11 cellular contexts compared by ENCODE assay signal in the genomic region with DNA sequence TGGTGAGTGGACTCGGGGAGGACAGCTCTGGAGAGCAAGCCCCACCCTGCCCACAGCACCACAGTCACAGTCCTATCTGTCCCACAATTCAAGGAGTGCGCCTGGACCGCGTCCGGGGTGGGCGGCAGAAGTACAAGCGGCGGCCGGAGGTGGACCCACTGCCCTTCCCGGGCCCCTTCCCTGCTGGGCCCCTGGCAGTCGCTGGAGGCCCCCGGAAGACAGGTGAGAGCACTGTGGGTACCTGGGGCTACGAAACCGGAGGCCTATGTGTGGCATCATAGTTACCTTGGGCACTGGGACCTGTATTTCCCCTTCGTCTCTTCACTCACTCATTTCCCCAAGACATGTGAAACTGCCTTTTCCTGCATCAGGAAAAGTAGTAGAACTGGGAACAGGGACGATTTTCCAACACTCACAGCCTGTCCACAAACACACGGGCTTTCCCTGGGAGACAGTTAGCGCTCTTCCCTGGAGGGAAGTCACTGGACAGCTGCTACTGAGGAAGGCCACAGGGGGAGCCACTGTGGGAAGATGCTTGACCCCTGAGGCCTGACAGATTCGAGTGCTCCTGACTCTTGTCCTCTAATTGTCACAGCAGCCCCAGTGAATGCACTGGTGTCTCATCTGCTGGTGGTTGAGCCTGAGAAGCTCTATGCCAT. TPM values are rescaled to one million over a fixed set of nuclear protein-coding genes. Genes with fewer than 3 reads are reported as not detected.
DNase-seq lines count a peak whose midpoint lies in the region; ATAC-seq and TF ChIP-seq lines count a peak whose summit lies in the region.
"Had no signal": no experiment of that assay in that cellular context is flagged by ENCODE, and none has a peak within 500 bp of the region (broad histone marks: within the 10 kb centered on the region; RNA-seq: fewer than 3 reads in every experiment).

No MANE protein-coding gene starts in this region.

- POLR2A ChIA-PET in IMR-90 (lab: Charles Lee; ENCODE audit: unreplicated experiment) (no interaction called here), GM10248 (lab: Yijun Ruan, JAX) (no interaction called here)

- H2AFZ ChIP-seq in IMR-90 (replicated peaks; ENCODE audit: low read length, poor library complexity) = no peak overlapping the region
- H2AFZ ChIP-seq: PC-9 had no signal

- ATAC-seq in IMR-90 (ENCODE audit: low read depth) (no peak), gastrocnemius medialis (no peak), HG03469 (IDR thresholded peaks at IDR 0.05; ENCODE audit: unreplicated experiment) (no peak)

- intact Hi-C loops in IMR-90 (cut with micrococcal nuclease) = no loop called here
- intact Hi-C loops in colonic mucosa (cut with DNase I) = no loop called here
- intact Hi-C loops in gastrocnemius medialis (cut with DNase I; ENCODE audit: low total_unique reads) = no loop called here

- H2BK15ac ChIP-seq in IMR-90 (ENCODE audit: low read depth, low read length) = no peak overlapping the region

- DNase-seq in ELF-1 (ENCODE audit: low read depth, low spot score) (peak; percentile 42), IMR-90 (no peak), colonic mucosa (no peak), gastrocnemius medialis (no peak), HK-2 (ENCODE audit: unreplicated experiment) (no peak), GM10248 (ENCODE audit: extremely low spot score) (no peak)
- no peak for DNase-seq in stimulated activated CD4-positive, alpha-beta T cell treated with anti-CD3 and anti-CD28 coated beads, Interleukin-4, amount 100 ng/mL, for 1 hour
- DNase-seq: activated CD4-positive, alpha-beta T cell treated with anti-CD3 and anti-CD28 coated beads, Interleukin-2, amount 10 ng/mL, durations not matched to agents 24 days and 14 days; NCI-H1436 had no signal

- H3K14ac ChIP-seq in IMR-90 (replicated peaks; ENCODE audit: low read depth, low read length) = no peak overlapping the region

- no peak overlapping the region for H3K56ac ChIP-seq in IMR-90 (ENCODE audit: extremely low read depth, insufficient read depth, low read length)

- H3K4me1 ChIP-seq in IMR-90 (ENCODE audit: control insufficient read depth, insufficient read depth, low read length) = peaks cover 5% of the 10 kb centered on the region
- H3K4me1 ChIP-seq in colonic mucosa = peaks cover 12% of the 10 kb centered on the region
- H3K4me1 ChIP-seq in gastrocnemius medialis = peaks cover 38 to 47% of the 10 kb centered on the region in 2 donors

- H3K4me3 ChIP-seq in IMR-90 (ENCODE audit: insufficient read depth, low read depth, low read length) (no peak overlapping the region), colonic mucosa (no peak overlapping the region), gastrocnemius medialis (peak overlapping the region in 2 of 4 donors; percentile 20 to 27)
- H3K4me3 ChIP-seq: PC-9 had no signal

- no peak overlapping the region for H3K18ac ChIP-seq in IMR-90 (ENCODE audit: low read depth, low read length)

- WGBS in IMR-90 (ENCODE audit: extremely low coverage in 2 of 2, insufficient read length in 1 of 2), 2 experiments = 87% methylated on average over 10 of the region's 19 CpGs; no CpG with 5 or more reads in 1 of the 2 experiments

- TF ChIP-seq POLR2A in IMR-90 (IDR thresholded peaks at IDR 0.05; ENCODE audit: low read depth, low read length) (no peak), gastrocnemius medialis (IDR thresholded peaks at IDR 0.05) (no peak)

- BruUV-seq in IMR-90 (replicated peaks; lab: Mats Ljungman, UMichigan) = no TSS peak

- H2AK5ac ChIP-seq in IMR-90 (ENCODE audit: low read depth, low read length) = no peak overlapping the region

- H3K23ac ChIP-seq in IMR-90 (ENCODE audit: low read depth, low read length) = no peak overlapping the region

- peaks cover 12% of the 10 kb centered on the region; the same call in 1 of the 2 replicates for H3K36me3 ChIP-seq in IMR-90 (ENCODE audit: control insufficient read depth, insufficient read depth, low read length)
- H3K36me3 ChIP-seq in colonic mucosa = no peaks in the 10 kb centered on the region
- H3K36me3 ChIP-seq in gastrocnemius medialis = peaks cover 0 to 27% of the 10 kb centered on the region in 2 donors

- no peaks in the 10 kb centered on the region for H4K20me1 ChIP-seq in IMR-90 (ENCODE audit: insufficient read depth, low read length)

- TF ChIP-seq CTCF in IMR-90 (conservative IDR thresholded peaks at IDR 0.05; ENCODE audit: low read depth, low read length) = peak; percentile 27; the same call in 1 of the 2 replicates
- TF ChIP-seq CTCF in colonic mucosa (IDR thresholded peaks at IDR 0.05) = no peak
- TF ChIP-seq CTCF in gastrocnemius medialis (IDR thresholded peaks at IDR 0.05 in 4 of 5, conservative IDR thresholded peaks at IDR 0.05 in 1 of 5) = no peak
- no peak for TF ChIP-seq CTCF in GM10248 (IDR thresholded peaks at IDR 0.05; ENCODE audit: control extremely low read depth, extremely low read depth, low read depth, missing control alignments)

- H2BK120ac ChIP-seq in IMR-90 (ENCODE audit: low read depth, low read length) = no peak overlapping the region

- H2BK20ac ChIP-seq in IMR-90 (ENCODE audit: low read depth, low read length) = no peak overlapping the region

- no peak overlapping the region for H3K4me2 ChIP-seq in IMR-90 (ENCODE audit: low read depth, low read length)
- H3K4me2 ChIP-seq: PC-9 had no signal

- dilution Hi-C loops in IMR-90 (cut with HindIII; ENCODE audit: low sequenced_read_pairs, unreplicated experiment) = no loop called here

- peaks cover 5% of the 10 kb centered on the region for H3K9me1 ChIP-seq in IMR-90 (ENCODE audit: insufficient read depth, low read length)

- no peak overlapping the region for H3K4ac ChIP-seq in IMR-90 (ENCODE audit: low read depth, low read length)

- peaks cover 11 to 38% of the 10 kb centered on the region in 2 experiments for H3K79me1 ChIP-seq in IMR-90 (ENCODE audit: low read depth in 1 of 2, low read length in 2 of 2)

- no peak overlapping the region for H2BK5ac ChIP-seq in IMR-90 (ENCODE audit: low read depth, low read length, poor library complexity, severe bottlenecking)

- H3K9me3 ChIP-seq in IMR-90 (ENCODE audit: control insufficient read depth, insufficient read depth, low read length) = no peaks in the 10 kb centered on the region
- no peaks in the 10 kb centered on the region for H3K9me3 ChIP-seq in colonic mucosa
- H3K9me3 ChIP-seq in gastrocnemius medialis = no peaks in the 10 kb centered on the region

- H3K27ac ChIP-seq in IMR-90 (ENCODE audit: insufficient read depth, low read length) = no peak overlapping the region
- peak overlapping the region; percentile 12 for H3K27ac ChIP-seq in colonic mucosa
- H3K27ac ChIP-seq in gastrocnemius medialis = peak overlapping the region; percentile 71 to 85 (median 75)
- H3K27ac ChIP-seq: PC-9 had no signal

- H3K27me3 ChIP-seq in IMR-90 (ENCODE audit: control insufficient read depth, insufficient read depth, low read length) (no peaks in the 10 kb centered on the region), colonic mucosa (no peaks in the 10 kb centered on the region), gastrocnemius medialis (no peaks in the 10 kb centered on the region)

- H4K5ac ChIP-seq in IMR-90 (ENCODE audit: low read depth, low read length) = no peak overlapping the region

- no peak overlapping the region for H4K8ac ChIP-seq in IMR-90 (ENCODE audit: low read depth in 2 of 2, low read length in 2 of 2)

- no peak overlapping the region for H4K91ac ChIP-seq in IMR-90 (ENCODE audit: insufficient read depth, low read depth, low read length)

- 0 out of 2 replicates have a peak, but pooled peaks have one; percentile 9 for TF ChIP-seq RAD21 in IMR-90 (IDR thresholded peaks at IDR 0.05; ENCODE audit: low read length)

- CTCF ChIA-PET in IMR-90 (lab: Yijun Ruan, JAX) (no interaction called here), GM10248 (lab: Yijun Ruan, JAX) (interaction anchor here (0.9 to 4.1 kb wide), 3 partner anchors 10 to 63 kb away, joined by 3 to 28 read pairs (median 16); a partner anchor contains a TSS)

- in situ Hi-C loops in IMR-90 (cut with MboI; ENCODE audit: low sequenced_read_pairs) (no loop called here), gastrocnemius medialis (cut with MboI; ENCODE audit: low sequenced_read_pairs in 4 of 4) (no loop called here)

- H2AK9ac ChIP-seq in IMR-90 (replicated peaks; ENCODE audit: low read depth, low read length, poor library complexity) = peak overlapping the region; percentile 65

- H3K9ac ChIP-seq in IMR-90 (ENCODE audit: low read depth, low read length) (no peak overlapping the region), colonic mucosa (ENCODE audit: low read depth in 2 of 2, low read length in 2 of 2) (peak overlapping the region in 1 of 2 donors; percentile 3)

TF ChIP-seq in IMR-90, 13 proteins besides CTCF, POLR2A, EP300 and RAD21 (continues in another document):
- no peak for TF ChIP-seq NFE2L2 (IDR thresholded peaks at IDR 0.05; ENCODE audit: low read depth, low read length)

RNA-seq across cellular contexts. Expression of a gene that starts 3.1 kb away (rescaled TPM):
- total RNA-seq in IMR-90 (2012; rRNA removed) (202 and 206 TPM in 2 replicates), colonic mucosa (100 to 1,000 TPM in 1 of 2 donors, 10 to 100 TPM in 1; 75.9 to 184 TPM), gastrocnemius medialis (100 to 1,000 TPM; 133 to 226 (median 194) TPM)
- 173 and 206 TPM in 2 replicates for polyA plus RNA-seq in IMR-90 (2012; rRNA removed)
- 669 and 1,019 TPM in 2 replicates for polyA plus RNA-seq in IMR-90 (2012; cell fraction: cytosol; rRNA removed)
- 158 and 162 TPM in 2 replicates for polyA plus RNA-seq in IMR-90 (2012; cell fraction: nucleus; rRNA removed; ENCODE audit: low replicate concordance)

RNA-seq across cellular contexts. Expression of a gene that starts 3.6 kb away (rescaled TPM):
- total RNA-seq in IMR-90 (2012; rRNA removed) (120 and 160 TPM in 2 replicates), colonic mucosa (100 to 1,000 TPM; 301 to 425 TPM), gastrocnemius medialis (100 to 1,000 TPM; 170 to 257 (median 219) TPM)
- polyA plus RNA-seq in IMR-90 (2012; rRNA removed) = 292 and 332 TPM in 2 replicates
- 766 and 775 TPM in 2 replicates for polyA plus RNA-seq in IMR-90 (2012; cell fraction: cytosol; rRNA removed)
- polyA plus RNA-seq in IMR-90 (2012; cell fraction: nucleus; rRNA removed; ENCODE audit: low replicate concordance) = 159 and 265 TPM in 2 replicates

RNA-seq across cellular contexts. Expression of a gene that starts 9.0 kb away (rescaled TPM):
- total RNA-seq in IMR-90 (2012; rRNA removed) = 10.2 and 10.3 TPM in 2 replicates
- polyA plus RNA-seq in IMR-90 (2012; rRNA removed) = 15.0 and 15.8 TPM in 2 replicates
- 18.8 and 20.4 TPM in 2 replicates for polyA plus RNA-seq in IMR-90 (2012; cell fraction: cytosol; rRNA removed)
- polyA plus RNA-seq in IMR-90 (2012; cell fraction: nucleus; rRNA removed; ENCODE audit: low replicate concordance) = 16.3 and 44.0 TPM in 2 replicates
- total RNA-seq in colonic mucosa = 100 to 1,000 TPM; 150 to 187 TPM
- 100 to 1,000 TPM; 192 to 471 (median 260) TPM for total RNA-seq in gastrocnemius medialis

RNA-seq across cellular contexts. Expression of a gene that starts 14.1 kb away (rescaled TPM):
- total RNA-seq in IMR-90 (2012; rRNA removed) = not detected in 2 replicates
- polyA plus RNA-seq in IMR-90 (2012; rRNA removed) = not detected in 2 replicates
- polyA plus RNA-seq in IMR-90 (2012; cell fraction: cytosol; rRNA removed) = 0.40 TPM in 1 of 2 replicates, not detected in the other
- polyA plus RNA-seq in IMR-90 (2012; cell fraction: nucleus; rRNA removed; ENCODE audit: low replicate concordance) = 0.34 TPM in 1 of 2 replicates, not detected in the other
- total RNA-seq in colonic mucosa = under 1 TPM in 1 of 2 donors, not detected in 1; 0.56 TPM
- total RNA-seq in gastrocnemius medialis = not detected
- total RNA-seq: activated CD4-positive, alpha-beta T cell treated with anti-CD3 and anti-CD28 coated beads, Interleukin-2, amount 10 ng/mL, durations not matched to agents 24 days and 14 days; PC-9 had no signal

RNA-seq across cellular contexts. Expression of a gene that starts 23.2 kb away (rescaled TPM):
- total RNA-seq in IMR-90 (2012; rRNA removed) (not detected in 2 replicates), colonic mucosa (not detected), gastrocnemius medialis (not detected)
- polyA plus RNA-seq in IMR-90 (2012; rRNA removed) = not detected in 2 replicates
- 0.05 TPM in 1 of 2 replicates, not detected in the other for polyA plus RNA-seq in IMR-90 (2012; cell fraction: cytosol; rRNA removed)
- 0.22 and 0.38 TPM in 2 replicates for polyA plus RNA-seq in IMR-90 (2012; cell fraction: nucleus; rRNA removed; ENCODE audit: low replicate concordance)

Comparison
In these comparisons a context has a peak if more than half of its experiments do, and no peak if none do; other contexts are left out.
1. RNA of a gene that starts 9.0 kb away (total RNA-seq): 192 to 471 TPM in gastrocnemius medialis and 150 to 187 TPM in colonic mucosa; 10.2 to 10.3 TPM in IMR-90; every median in the first group is over 10 times any median in the second.